In the genomic region with DNA sequence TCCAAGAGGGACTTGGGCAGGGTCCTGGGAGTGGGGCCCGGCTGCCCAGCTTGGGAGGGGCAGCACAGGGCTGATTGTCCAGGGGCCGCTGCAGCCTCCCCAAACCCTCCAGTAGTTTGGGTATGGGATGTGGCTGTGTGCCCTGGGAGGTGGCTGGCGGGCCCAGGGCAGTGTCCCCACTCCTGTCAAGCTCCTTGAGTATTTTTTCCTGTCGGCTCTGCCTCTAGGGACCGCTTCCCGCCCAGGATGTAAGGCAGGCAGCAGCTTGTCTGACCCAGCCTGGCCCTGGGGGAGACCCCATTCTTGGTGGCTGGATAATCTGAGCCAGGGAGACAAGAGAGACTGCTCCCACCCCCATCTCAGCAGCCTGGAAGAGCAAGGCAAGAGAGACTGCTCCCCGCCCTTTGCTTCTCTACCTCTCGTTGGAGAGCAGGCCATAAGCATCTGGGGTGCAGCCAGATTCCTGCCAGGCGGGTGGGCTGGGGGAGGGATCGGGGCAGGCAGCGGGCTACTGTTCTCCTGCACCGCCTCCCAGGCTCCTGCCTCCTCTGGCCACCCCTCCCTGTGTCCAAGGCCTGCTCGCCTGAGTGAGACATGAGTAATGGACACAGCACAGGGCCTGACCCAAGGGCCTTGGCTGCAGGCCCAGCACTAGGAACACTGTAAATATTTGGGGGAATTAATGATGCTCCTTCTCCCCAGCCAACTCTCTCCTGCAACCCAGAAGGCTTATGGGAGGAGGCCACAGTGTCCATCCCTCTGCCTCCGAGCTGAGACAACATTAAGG, we compare ENCODE assay signal across 1 cellular context.
TF ChIP-seq lines count a peak whose summit lies in the region.

No MANE protein-coding gene starts in this region.

TF ChIP-seq in A549, 52 proteins besides CTCF, POLR2A, EP300 and RAD21 (continued from another document):
- TF ChIP-seq REST (IDR thresholded peaks at IDR 0.05) (no peak), CEBPB (IDR thresholded peaks at IDR 0.05) (no peak), TP53 (CRISPR knock-in tag; IDR thresholded peaks at IDR 0.05) (no peak), TFCP2L1 (CRISPR knock-in tag; IDR thresholded peaks at IDR 0.05) (no peak), RFX5 (IDR thresholded peaks at IDR 0.05) (no peak), SMC3 (IDR thresholded peaks at IDR 0.05) (peak; percentile 29; the same call in 2 of the 3 replicates), CHD4 (IDR thresholded peaks at IDR 0.05; ENCODE audit: borderline replicate concordance) (no peak), RCOR1 (IDR thresholded peaks at IDR 0.05; ENCODE audit: low read depth, low read length) (no peak), KDM1A (IDR thresholded peaks at IDR 0.05; ENCODE audit: low read depth) (no peak), POLR2AphosphoS2 (conservative IDR thresholded peaks at IDR 0.05; ENCODE audit: low read length) (no peak), SREBF2 (IDR thresholded peaks at IDR 0.05) (no peak), PHF8 (IDR thresholded peaks at IDR 0.05; ENCODE audit: borderline replicate concordance, low read depth) (no peak), EHMT2 (IDR thresholded peaks at IDR 0.05; ENCODE audit: low read depth) (no peak), HDAC2 (IDR thresholded peaks at IDR 0.05) (no peak), FOSB (CRISPR knock-in tag; IDR thresholded peaks at IDR 0.05) (no peak), NFE2L2 (conservative IDR thresholded peaks at IDR 0.05; ENCODE audit: low read length) (no peak), RNF2 (IDR thresholded peaks at IDR 0.05; ENCODE audit: borderline replicate concordance, low read depth) (no peak), NPAS2 (CRISPR knock-in tag; IDR thresholded peaks at IDR 0.05; ENCODE audit: borderline replicate concordance) (no peak), HOXB13 (CRISPR knock-in tag; IDR thresholded peaks at IDR 0.05; ENCODE audit: low read depth) (no peak), CBX8 (IDR thresholded peaks at IDR 0.05) (no peak), BHLHE40 (IDR thresholded peaks at IDR 0.05; ENCODE audit: low read depth, low read length) (no peak), CBX2 (IDR thresholded peaks at IDR 0.05; ENCODE audit: borderline replicate concordance, low read depth) (no peak), JUN (IDR thresholded peaks at IDR 0.05) (peak in 1 of 2 experiments; percentile 43; a peak in 2 of 5 replicates), ZC3H11A (IDR thresholded peaks at IDR 0.05) (no peak), ATOH8 (CRISPR knock-in tag; IDR thresholded peaks at IDR 0.05; ENCODE audit: low read depth) (no peak), HOXB5 (CRISPR knock-in tag; IDR thresholded peaks at IDR 0.05) (0 out of 2 replicates have a peak, but pooled peaks have one; percentile 20), RARB (CRISPR knock-in tag; IDR thresholded peaks at IDR 0.05) (no peak), FOXS1 (CRISPR knock-in tag; IDR thresholded peaks at IDR 0.05) (no peak), MAFK (IDR thresholded peaks at IDR 0.05; ENCODE audit: partially characterized antibody) (no peak), MAX (IDR thresholded peaks at IDR 0.05) (peak; percentile 77)
- TF ChIP-seq, protein P1, sequence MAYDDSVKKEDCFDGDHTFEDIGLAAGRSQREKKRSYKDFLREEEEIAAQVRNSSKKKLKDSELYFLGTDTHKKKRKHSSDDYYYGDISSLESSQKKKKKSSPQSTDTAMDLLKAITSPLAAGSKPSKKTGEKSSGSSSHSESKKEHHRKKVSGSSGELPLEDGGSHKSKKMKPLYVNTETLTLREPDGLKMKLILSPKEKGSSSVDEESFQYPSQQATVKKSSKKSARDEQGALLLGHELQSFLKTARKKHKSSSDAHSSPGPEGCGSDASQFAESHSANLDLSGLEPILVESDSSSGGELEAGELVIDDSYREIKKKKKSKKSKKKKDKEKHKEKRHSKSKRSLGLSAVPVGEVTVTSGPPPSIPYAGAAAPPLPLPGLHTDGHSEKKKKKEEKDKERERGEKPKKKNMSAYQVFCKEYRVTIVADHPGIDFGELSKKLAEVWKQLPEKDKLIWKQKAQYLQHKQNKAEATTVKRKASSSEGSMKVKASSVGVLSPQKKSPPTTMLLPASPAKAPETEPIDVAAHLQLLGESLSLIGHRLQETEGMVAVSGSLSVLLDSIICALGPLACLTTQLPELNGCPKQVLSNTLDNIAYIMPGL (CRISPR knock-in tag; IDR thresholded peaks at IDR 0.05; ENCODE audit: borderline replicate concordance), result no peak
- TF ChIP-seq, protein P2, sequence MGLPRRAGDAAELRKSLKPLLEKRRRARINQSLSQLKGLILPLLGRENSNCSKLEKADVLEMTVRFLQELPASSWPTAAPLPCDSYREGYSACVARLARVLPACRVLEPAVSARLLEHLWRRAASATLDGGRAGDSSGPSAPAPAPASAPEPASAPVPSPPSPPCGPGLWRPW (IDR thresholded peaks at IDR 0.05), result no peak
